Comparison of ENCODE assay signal across 18 cellular contexts in the genomic region with DNA sequence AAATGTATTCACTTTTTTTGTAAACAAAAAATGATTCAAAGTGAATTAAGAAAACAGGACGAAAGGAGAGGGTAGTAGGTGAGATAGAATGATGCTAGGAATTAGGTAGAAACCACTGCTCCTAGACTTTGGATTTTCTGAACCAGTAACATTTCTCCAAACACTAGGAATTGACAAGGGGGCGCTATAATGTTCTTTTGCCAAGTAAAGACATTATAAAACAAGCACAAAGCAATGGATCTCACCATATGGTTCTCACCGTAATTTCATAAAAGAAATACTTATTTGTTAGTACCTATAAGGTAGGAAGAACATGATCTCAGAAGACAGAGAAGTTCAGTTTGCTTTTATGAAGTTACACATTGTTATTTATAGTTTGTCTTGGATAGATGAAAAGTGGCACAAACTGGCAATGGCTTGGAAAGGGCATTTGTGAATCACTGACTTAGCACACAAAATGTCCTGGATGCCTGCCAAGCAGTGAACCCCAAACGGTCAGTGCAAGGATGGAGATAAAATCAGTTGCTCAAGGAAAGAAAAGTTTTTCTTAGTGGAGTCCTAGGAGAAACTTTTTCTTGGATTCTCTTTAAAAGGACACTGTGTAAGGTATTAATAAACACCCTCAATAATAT. TPM values are rescaled to one million over a fixed set of nuclear protein-coding genes. Genes with fewer than 3 reads are reported as not detected.
DNase-seq lines count a peak whose midpoint lies in the region; ATAC-seq and TF ChIP-seq lines count a peak whose summit lies in the region.
"Had no signal": no experiment of that assay in that cellular context is flagged by ENCODE, and none has a peak within 500 bp of the region (broad histone marks: within the 10 kb centered on the region; RNA-seq: fewer than 3 reads in every experiment).

No MANE protein-coding gene starts in this region.

- CTCF ChIA-PET in CD4-positive, alpha-beta T cell (lab: Charles Lee): no interaction called here

- peaks cover 3% of the 10 kb centered on the region for H3K27me3 Mint-ChIP-seq in HFFc6 (ENCODE audit: insufficient read depth)
- no peaks in the 10 kb centered on the region for H3K27me3 Mint-ChIP-seq in CD4-positive, alpha-beta T cell

- H3K36me3 ChIP-seq in BE2C (no peaks in the 10 kb centered on the region), left ventricle myocardium inferior (no peaks in the 10 kb centered on the region)
- H3K36me3 ChIP-seq: ascending aorta, pancreas, Peyer's patch, suprapubic skin had no signal

- intact Hi-C loops in CD4-positive, alpha-beta T cell (cut with DNase I, micrococcal nuclease): no loop called here
- intact Hi-C loops in left ventricle myocardium inferior (cut with micrococcal nuclease): loop anchor here (10.0 kb wide), 1 partner anchor 58 kb away; a partner anchor contains a TSS

- POLR2A ChIA-PET in CD4-positive, alpha-beta T cell (lab: Charles Lee): interaction anchor here (1.2 kb wide), 1 partner anchor 9 kb away, joined by 4 read pairs; no protein-coding TSS in a partner anchor

- no peak overlapping the region for H3K27ac Mint-ChIP-seq in HFFc6
- H3K27ac Mint-ChIP-seq in CD4-positive, alpha-beta T cell: no peak overlapping the region
- H3K27ac Mint-ChIP-seq: mesothelial cell of epicardium had no signal

- H3K9me3 Mint-ChIP-seq in HFFc6: no peaks in the 10 kb centered on the region
- H3K9me3 Mint-ChIP-seq in CD4-positive, alpha-beta T cell: no peaks in the 10 kb centered on the region
- H3K9me3 Mint-ChIP-seq: mesothelial cell of epicardium had no signal

- peak; percentile 13; the same call in 1 of the 2 replicates for TF ChIP-seq CTCF in BE2C (IDR thresholded peaks at IDR 0.05; ENCODE audit: low read depth, low read length)
- TF ChIP-seq CTCF in HFFc6 (IDR thresholded peaks at IDR 0.05): peak; percentile 67
- TF ChIP-seq CTCF in CD4-positive, alpha-beta T cell (IDR thresholded peaks at IDR 0.05): no peak
- TF ChIP-seq CTCF in left ventricle myocardium inferior (IDR thresholded peaks at IDR 0.05; ENCODE audit: borderline replicate concordance): no peak

- DNase-seq in BE2C: no peak
- peak; percentile 56 for DNase-seq in HFFc6
- peak; percentile 48 for DNase-seq in amniotic epithelial cell (ENCODE audit: low read depth)
- peak; percentile 26 for DNase-seq in myocyte (ENCODE audit: low read depth)
- no peak for DNase-seq in iPS-NIHi7 (ENCODE audit: extremely low spot score)
- DNase-seq in CD4-positive, alpha-beta T cell: no peak
- DNase-seq in GM19240 (ENCODE audit: insufficient read length, low spot score): no peak
- no peak for DNase-seq in left ventricle myocardium inferior
- DNase-seq: AML-193, foreskin fibroblast, GM23248, IMR-90, NCI-H1417, pancreas, Peyer's patch had no signal

- no peaks in the 10 kb centered on the region for H3K27me3 ChIP-seq in BE2C
- no peaks in the 10 kb centered on the region for H3K27me3 ChIP-seq in CD4-positive, alpha-beta T cell (ENCODE audit: control insufficient read depth, insufficient read depth, low read length)
- H3K27me3 ChIP-seq in left ventricle myocardium inferior (ENCODE audit: low read depth): no peaks in the 10 kb centered on the region
- H3K27me3 ChIP-seq: ascending aorta, Peyer's patch, suprapubic skin had no signal

- no peaks in the 10 kb centered on the region for H3K4me1 ChIP-seq in BE2C
- H3K4me1 ChIP-seq in left ventricle myocardium inferior: peaks cover 12% of the 10 kb centered on the region
- H3K4me1 ChIP-seq: Peyer's patch, suprapubic skin had no signal

- no peak overlapping the region for H3K4me3 Mint-ChIP-seq in HFFc6
- H3K4me3 Mint-ChIP-seq in CD4-positive, alpha-beta T cell: no peak overlapping the region
- H3K4me3 Mint-ChIP-seq: mesothelial cell of epicardium had no signal

- H3K9me3 ChIP-seq in BE2C: no peaks in the 10 kb centered on the region
- H3K9me3 ChIP-seq in CD4-positive, alpha-beta T cell (ENCODE audit: control insufficient read depth, low read length): no peaks in the 10 kb centered on the region
- H3K9me3 ChIP-seq in left ventricle myocardium inferior (replicated peaks): no peaks in the 10 kb centered on the region
- H3K9me3 ChIP-seq: ascending aorta, pancreas, Peyer's patch, suprapubic skin had no signal

- ATAC-seq in CD4-positive, alpha-beta T cell (ENCODE audit: poor library complexity): no peak
- ATAC-seq: pancreas had no signal

- no peak overlapping the region for H3K27ac ChIP-seq in CD4-positive, alpha-beta T cell (ENCODE audit: low read depth, low read length)
- H3K27ac ChIP-seq in left ventricle myocardium inferior (replicated peaks): no peak overlapping the region
- H3K27ac ChIP-seq: ascending aorta, GM23248, pancreas, Peyer's patch, suprapubic skin had no signal

- H3K4me3 ChIP-seq in BE2C (ENCODE audit: low read depth, low read length): no peak overlapping the region
- no peak overlapping the region for H3K4me3 ChIP-seq in left ventricle myocardium inferior
- H3K4me3 ChIP-seq: ascending aorta, GM23248, pancreas, Peyer's patch, suprapubic skin had no signal

- H3K36me3 Mint-ChIP-seq in HFFc6 (ENCODE audit: low read depth): no peaks in the 10 kb centered on the region
- no peaks in the 10 kb centered on the region for H3K36me3 Mint-ChIP-seq in CD4-positive, alpha-beta T cell (ENCODE audit: low read depth)
- H3K36me3 Mint-ChIP-seq: mesothelial cell of epicardium had no signal

- H3K4me1 Mint-ChIP-seq in HFFc6 (ENCODE audit: low read depth): peaks cover 12% of the 10 kb centered on the region
- H3K4me1 Mint-ChIP-seq in CD4-positive, alpha-beta T cell (ENCODE audit: low read depth): no peaks in the 10 kb centered on the region
- H3K4me1 Mint-ChIP-seq: mesothelial cell of epicardium had no signal

RNA-seq across cellular contexts. Expression of a gene that starts 8.1 kb away (rescaled TPM):
- 3.3 TPM for polyA plus RNA-seq in BE2C (2012; ENCODE audit: insufficient read depth, insufficient read length, low read depth)
- 100 to 1,000 TPM in 4 of 6 experiments, 10 to 100 TPM in 2; 78.5 to 126 (median 112) TPM for total RNA-seq in HFFc6 (2021; fragmentation: NEBNext Ultra II Directional; extraction: Animal tissue kit (Norgen Biotek cat#: 25700))
- 156 and 194 TPM in 2 replicates for total RNA-seq in myocyte
- polyA plus RNA-seq in myocyte (2012): 109 TPM
- 10 to 100 TPM; 40.7 to 46.5 TPM for total RNA-seq in CD4-positive, alpha-beta T cell
- total RNA-seq in left ventricle myocardium inferior: 129 TPM

RNA-seq across cellular contexts. Expression of a gene that starts 56.3 kb away (rescaled TPM):
- 5.0 TPM for polyA plus RNA-seq in BE2C (2012; ENCODE audit: insufficient read depth, insufficient read length, low read depth)
- 10 to 100 TPM; 38.8 to 47.0 (median 45.0) TPM for total RNA-seq in HFFc6 (2021; fragmentation: NEBNext Ultra II Directional; extraction: Animal tissue kit (Norgen Biotek cat#: 25700))
- 7.3 and 13.2 TPM in 2 replicates for total RNA-seq in myocyte
- 6.4 TPM for polyA plus RNA-seq in myocyte (2012)
- total RNA-seq in CD4-positive, alpha-beta T cell: 10 to 100 TPM; 10.7 to 11.8 TPM
- 11.5 TPM for total RNA-seq in left ventricle myocardium inferior

Comparison
In these comparisons a context has a peak if more than half of its experiments do, and no peak if none do; other contexts are left out.
1. DNase-seq: peak in HFFc6 (single experiment), amniotic epithelial cell (single experiment) and myocyte (single experiment); none in BE2C (single experiment), iPS-NIHi7 (single experiment), CD4-positive, alpha-beta T cell (0 of 10), GM19240 (single experiment) and left ventricle myocardium inferior (single experiment).
2. CTCF ChIP-seq: peak in BE2C (single experiment) and HFFc6 (single experiment); none in CD4-positive, alpha-beta T cell (single experiment) and left ventricle myocardium inferior (single experiment).